8 cellular contexts compared by ENCODE assay signal in the genomic region with DNA sequence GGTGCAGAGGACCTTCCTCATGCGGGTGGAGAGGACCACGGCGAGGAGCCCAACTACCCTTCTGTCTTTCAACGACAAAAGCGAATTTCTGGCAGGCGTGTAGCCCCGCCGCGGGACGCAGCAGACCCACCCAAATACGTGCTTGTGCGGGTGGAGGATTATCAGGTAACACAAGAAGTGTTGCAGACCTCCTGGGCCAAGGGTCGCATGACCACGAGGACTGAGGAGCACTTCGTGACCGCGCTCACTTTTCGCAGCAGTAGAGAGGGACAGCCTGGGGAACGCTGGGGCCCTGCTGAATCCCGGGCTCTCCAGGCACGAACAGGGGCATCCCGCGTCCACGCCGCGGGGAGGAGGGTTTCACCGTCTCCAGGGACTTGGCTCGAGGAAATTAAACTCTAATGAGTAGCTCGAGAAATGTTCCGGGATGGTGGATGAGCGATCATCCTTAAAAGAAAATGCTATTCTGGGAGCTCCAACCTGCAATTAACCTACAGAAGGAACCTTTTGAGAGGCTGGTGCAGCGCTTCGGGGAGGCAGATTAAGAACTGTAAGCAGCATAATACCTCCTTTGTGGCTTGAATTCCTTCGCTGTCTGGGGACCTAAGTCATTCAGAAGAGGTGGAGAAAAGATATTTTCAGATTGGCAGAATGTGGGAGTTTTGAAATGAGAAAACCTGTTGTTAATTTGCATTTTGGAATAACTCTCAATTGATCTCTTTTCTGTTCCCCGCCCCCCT. TPM values are rescaled to one million over a fixed set of nuclear protein-coding genes. Genes with fewer than 3 reads are reported as not detected.
A peak's percentile ranks its signal among the peaks of the same experiment; 100 is the strongest.
DNase-seq lines count a peak whose midpoint lies in the region; ATAC-seq, FAIRE-seq and TF ChIP-seq lines count a peak whose summit lies in the region.

No MANE protein-coding gene starts in this region.

- H3K9me3 Mint-ChIP-seq in activated B cell treated with CpG ODN at 0.5 μM for 24 hours, result no peaks in the 10 kb centered on the region

- POLR2A ChIA-PET in activated B cell treated with CpG ODN at 0.5 μM for 24 hours (lab: Charles Lee), result no interaction called here

- no peak for FAIRE-seq in pancreas (lab: Jason Lieb, UNC)

- CTCF ChIA-PET in activated B cell treated with CpG ODN at 0.5 μM for 24 hours (lab: Charles Lee), result no interaction called here

- WGBS in pancreas, 2 donors, result 2 to 3% methylated on average over 35 of the region's 35 CpGs

- no peak for TF ChIP-seq CTCF in activated B cell treated with CpG ODN at 0.5 μM for 24 hours (IDR thresholded peaks at IDR 0.05)
- no peak for TF ChIP-seq CTCF in fibroblast of villous mesenchyme (IDR thresholded peaks at IDR 0.05; ENCODE audit: insufficient read depth, low read depth, low read length)
- no peak for TF ChIP-seq CTCF in pancreas (IDR thresholded peaks at IDR 0.05)

- peak overlapping the region; percentile 64 for H3K4me3 ChIP-seq in fibroblast of villous mesenchyme (ENCODE audit: low read depth, low read length)
- peak overlapping the region; percentile 26 to 61 (median 32) for H3K4me3 ChIP-seq in pancreas

- ATAC-seq in GM19463 (IDR thresholded peaks at IDR 0.05; ENCODE audit: unreplicated experiment), result peak; percentile 39
- ATAC-seq in HG03442 (IDR thresholded peaks at IDR 0.05; ENCODE audit: unreplicated experiment), result peak; percentile 29
- peak; percentile 18 for ATAC-seq in activated B cell treated with CpG ODN at 0.5 μM for 24 hours (ENCODE audit: low read depth)
- ATAC-seq in pancreas, result peak; percentile 63 to 72 (median 68)

- peaks cover 0 to 7% (median 0%) of the 10 kb centered on the region in 3 donors for H3K4me1 ChIP-seq in pancreas

- H3K4me1 Mint-ChIP-seq in activated B cell treated with CpG ODN at 0.5 μM for 24 hours, result peaks cover 19% of the 10 kb centered on the region

- no peaks in the 10 kb centered on the region for H3K36me3 Mint-ChIP-seq in activated B cell treated with CpG ODN at 0.5 μM for 24 hours (ENCODE audit: low read depth)

- H3K27me3 Mint-ChIP-seq in activated B cell treated with CpG ODN at 0.5 μM for 24 hours, result peaks cover 39% of the 10 kb centered on the region

- no peaks in the 10 kb centered on the region for H3K9me3 ChIP-seq in pancreas

- H3K4me3 Mint-ChIP-seq in activated B cell treated with CpG ODN at 0.5 μM for 24 hours, result peak overlapping the region; percentile 69

- DNase-seq in Daoy (ENCODE audit: low read depth) (peak; percentile 43), activated B cell treated with CpG ODN at 0.5 μM for 24 hours (no peak), fibroblast of villous mesenchyme (ENCODE audit: low read depth) (no peak), pancreas (peak in 4 of 6 donors; percentile 6 to 63 (median 36)), NCI-H2171 treated with DMSO at 0.1 percent for 48 hours (lab: John Stamatoyannopoulos, UW) (no peak), mucosa of gallbladder (ENCODE audit: low spot score) (no peak)

- H3K27ac Mint-ChIP-seq in activated B cell treated with CpG ODN at 0.5 μM for 24 hours, result no peak overlapping the region

- H3K27ac ChIP-seq in pancreas, result peak overlapping the region; percentile 25 to 76 (median 68)

- no peaks in the 10 kb centered on the region for H3K36me3 ChIP-seq in pancreas

- intact Hi-C loops in activated B cell treated with CpG ODN at 0.5 μM for 24 hours (cut with micrococcal nuclease) (no loop called here), pancreas (cut with DNase I) (no loop called here)

- H3K27me3 ChIP-seq in pancreas, result peaks cover 0 to 4% (median 0%) of the 10 kb centered on the region in 4 donors

RNA-seq across cellular contexts. Expression of a gene that starts 0.8 kb away (rescaled TPM):
- 7.3 and 13.2 TPM in 2 replicates for total RNA-seq in Daoy (2014; rRNA removed; shearing (Covaris generic))
- total RNA-seq in activated B cell treated with CpG ODN at 0.5 μM for 24 hours (not detected in 2 replicates), fibroblast of villous mesenchyme (0.43 and 1.6 TPM in 2 replicates), pancreas (1 to 10 TPM; 2.4 to 9.3 (median 4.6) TPM), mucosa of gallbladder (70.0 TPM)
- polyA plus RNA-seq in pancreas, result 10 to 100 TPM; 14.5 to 21.1 TPM

RNA-seq across cellular contexts. Expression of a gene that starts 51.6 kb away (rescaled TPM):
- total RNA-seq in Daoy (2014; rRNA removed; shearing (Covaris generic)), result not detected in 2 replicates
- not detected in 2 replicates for total RNA-seq in activated B cell treated with CpG ODN at 0.5 μM for 24 hours
- not detected in 2 replicates for total RNA-seq in fibroblast of villous mesenchyme
- total RNA-seq in pancreas, result not detected
- polyA plus RNA-seq in pancreas, result under 1 TPM in 1 of 2 donors, not detected in 1; 0.09 TPM
- total RNA-seq in mucosa of gallbladder, result not detected

Comparison
In these comparisons a context has a peak if more than half of its experiments do, and no peak if none do; other contexts are left out.
1. DNase-seq: peak in Daoy (single experiment) and pancreas (4 of 6); none in activated B cell treated with CpG ODN at 0.5 μM for 24 hours (single experiment), fibroblast of villous mesenchyme (single experiment), NCI-H2171 treated with DMSO at 0.1 percent for 48 hours (single experiment) and mucosa of gallbladder (single experiment).
2. ATAC-seq: peak in every context shown above with its lines; median percentile 68 in pancreas; 39 in GM19463; 29 in HG03442; 18 in activated B cell treated with CpG ODN at 0.5 μM for 24 hours.